In genomic region chr4:8410641-8411271, GRCh38 we compare ENCODE assay signal across 1 cellular context.
TF ChIP-seq lines count a peak whose summit lies in the region.

No MANE protein-coding gene starts in this region.

TF ChIP-seq in GM23338, 12 proteins besides CTCF, POLR2A, EP300 and RAD21 (continued from another document):
- TF ChIP-seq REST (IDR thresholded peaks at IDR 0.05; ENCODE audit: unreplicated experiment) (no peak), ZNF331 (CRISPR knock-in tag; IDR thresholded peaks at IDR 0.05; ENCODE audit: low read depth) (no peak), ETS1 (IDR thresholded peaks at IDR 0.05) (no peak), STAT1 (IDR thresholded peaks at IDR 0.05; ENCODE audit: unreplicated experiment) (no peak), CREB1 (CRISPR knock-in tag; IDR thresholded peaks at IDR 0.05; ENCODE audit: low read depth) (no peak), ZNF114 (CRISPR knock-in tag; IDR thresholded peaks at IDR 0.05) (no peak)
